Comparison of ENCODE assay signal across 8 cellular contexts in genomic region chr1:162799995-162800830, GRCh38. TPM values are rescaled to one million over a fixed set of nuclear protein-coding genes. Genes with fewer than 3 reads are reported as not detected.
DNase-seq lines count a peak whose midpoint lies in the region; ATAC-seq, FAIRE-seq and TF ChIP-seq lines count a peak whose summit lies in the region.
"Not testable (repeated sequence)": the region's sequence is repeated elsewhere in the genome, so short reads cannot be mapped to it uniquely, and the experiment has no call there.

No MANE protein-coding gene starts in this region.

- CTCF ChIA-PET in GM12878 (lab: Yijun Ruan, JAX) = interaction anchor here (0.7 to 2.3 kb wide), 28 partner anchors 12 to 744 kb away, joined by 3 to 55 read pairs (median 4); partner anchors contain the start of gene DDR2

- H4K20me1 ChIP-seq in DND-41 (ENCODE audit: insufficient read depth, low read length); GM12878 (ENCODE audit: control insufficient read depth, insufficient read depth): not testable (repeated sequence)

- TF ChIP-seq EP300 in GM12878 (IDR thresholded peaks at IDR 0.05; ENCODE audit: borderline replicate concordance in 1 of 2, control insufficient read depth in 1 of 2, low read depth in 2 of 2, low read length in 2 of 2); gastroesophageal sphincter (IDR thresholded peaks at IDR 0.05); tibial nerve (IDR thresholded peaks at IDR 0.05): not testable (repeated sequence)

- H3K9ac ChIP-seq in DND-41 (ENCODE audit: low read depth, low read length); GM12878 (ENCODE audit: control insufficient read depth, insufficient read depth, low read length): not testable (repeated sequence)

- SMC1A ChIA-PET in GM12878 (lab: Charles Lee; ENCODE audit: uncharacterized antibody, unreplicated experiment) = interaction anchor here (0.7 to 4.5 kb wide), 20 partner anchors 18 to 443 kb away, joined by 3 to 47 read pairs (median 4); partner anchors contain the start of gene DDR2

- intact Hi-C loops in GM12878 (cut with micrococcal nuclease; ENCODE audit: unreplicated experiment) (loop anchor here (1.0 to 10.0 kb wide), 3 partner anchors 187 to 443 kb away; partner anchors contain the start of gene UHMK1), mucosa of descending colon (cut with DNase I, micrococcal nuclease) (loop anchor here in 1 of 2 donors (10.0 kb wide), 1 partner anchor 185 kb away; no protein-coding TSS in a partner anchor)

- not testable (repeated sequence) for H3K4me2 ChIP-seq in DND-41 (ENCODE audit: insufficient read depth, low read length); GM12878 (ENCODE audit: control insufficient read depth, insufficient read depth)

- in situ Hi-C loops in GM12878 (cut with MboI) = loop anchor here (5.0 kb wide), 1 partner anchor 178 kb away; no protein-coding TSS in a partner anchor

- POLR2A ChIA-PET in GM12878 (lab: Charles Lee) = interaction anchor here (0.5 kb wide), 1 partner anchor 51 kb away, joined by 5 read pairs; no protein-coding TSS in a partner anchor

- not testable (repeated sequence) for H3K79me2 ChIP-seq in DND-41 (ENCODE audit: insufficient read depth, low read length); GM12878 (ENCODE audit: control insufficient read depth, insufficient read depth, low read length)

- TF ChIP-seq POLR2A in GM12878 (IDR thresholded peaks at IDR 0.05; ENCODE audit: low read depth, low read length); gastroesophageal sphincter (IDR thresholded peaks at IDR 0.05); tibial nerve (IDR thresholded peaks at IDR 0.05): not testable (repeated sequence)

- H3K36me3 ChIP-seq in DND-41 (ENCODE audit: insufficient read depth, low read length) (peaks cover 58% of the 10 kb centered on the region), gastroesophageal sphincter (peaks cover 0 to 47% of the 10 kb centered on the region in 2 donors), tibial nerve (peaks cover 0 to 46% (median 0%) of the 10 kb centered on the region in 3 donors)
- not testable (repeated sequence) for H3K36me3 ChIP-seq in GM12878 (ENCODE audit: control insufficient read depth in 2 of 2, insufficient read depth in 2 of 2, low read length in 1 of 2); mucosa of descending colon (ENCODE audit: low read depth)

- peak; percentile 13 for DNase-seq in DND-41
- peak; percentile 53 to 63 for DNase-seq in NCI-H2081 (lab: John Stamatoyannopoulos, UW)
- DNase-seq in RKO (ENCODE audit: low spot score) = peak; percentile 70
- DNase-seq in GM12878 (ENCODE audit: low read depth, low spot score) = not testable (repeated sequence)
- DNase-seq in mucosa of descending colon = peak in 2 of 3 donors; percentile 28 to 87
- peak; percentile 56 to 88 for DNase-seq in tibial nerve (ENCODE audit: low spot score in 2 of 2)

- peak; percentile 69 for TF ChIP-seq RAD21 in GM12878 (IDR thresholded peaks at IDR 0.05; ENCODE audit: insufficient read depth, low read depth, low read length)

- TF ChIP-seq CTCF in DND-41 (IDR thresholded peaks at IDR 0.05; ENCODE audit: borderline replicate concordance, extremely low read depth, low read length, poor library complexity, severe bottlenecking) (peak; percentile 33), GM12878 (IDR thresholded peaks at IDR 0.05 in 2 of 3, conservative IDR thresholded peaks at IDR 0.05 in 1 of 3; ENCODE audit: control insufficient read depth in 2 of 3, extremely low read depth in 1 of 3, insufficient read depth in 1 of 3, low read depth in 3 of 3, low read length in 3 of 3) (peak; percentile 17 to 47 (median 42); a peak in 3 of 6 replicates), gastroesophageal sphincter (IDR thresholded peaks at IDR 0.05) (peak; percentile 38 to 88 (median 72)), tibial nerve (IDR thresholded peaks at IDR 0.05) (peak in 4 of 5 experiments; percentile 32 to 71 (median 42))
- TF ChIP-seq CTCF in mucosa of descending colon (IDR thresholded peaks at IDR 0.05) = not testable (repeated sequence)

- not testable (repeated sequence) for H3K27ac ChIP-seq in DND-41 (ENCODE audit: low read length); GM12878 (ENCODE audit: control insufficient read depth, insufficient read depth); gastroesophageal sphincter; tibial nerve

- ATAC-seq in DND-41 (ENCODE audit: insufficient read depth, low read depth) = not testable (repeated sequence)
- peak; percentile 52 for ATAC-seq in HG03457 (IDR thresholded peaks at IDR 0.05; ENCODE audit: unreplicated experiment)
- ATAC-seq in GM12878 = peak; percentile 93
- peak; percentile 84 for ATAC-seq in gastroesophageal sphincter
- peak; percentile 93 for ATAC-seq in mucosa of descending colon

- 75% methylated on average over 6 of the region's 6 CpGs for WGBS in GM12878 (ENCODE audit: insufficient coverage, insufficient replicate concordance, low lambda C conversion rate, missing lambda C conversion rate)
- 37 to 41% methylated on average over 6 of the region's 6 CpGs for WGBS in gastroesophageal sphincter (ENCODE audit: low coverage in 1 of 2), 2 donors
- 45 to 48% methylated on average over 6 of the region's 6 CpGs for WGBS in tibial nerve, 2 donors

- H3K9me3 ChIP-seq in DND-41 (ENCODE audit: insufficient read depth, low read length, severe bottlenecking); GM12878 (replicated peaks; ENCODE audit: control insufficient read depth, insufficient read depth, low read length); gastroesophageal sphincter; mucosa of descending colon; tibial nerve: not testable (repeated sequence)

- H3K4me3 ChIP-seq in DND-41 (ENCODE audit: low read depth in 1 of 2, low read length in 2 of 2); GM12878; gastroesophageal sphincter; mucosa of descending colon; tibial nerve: not testable (repeated sequence)

- not testable (repeated sequence) for H3K27me3 ChIP-seq in DND-41 (ENCODE audit: insufficient read depth, low read length, poor library complexity); GM12878 (replicated peaks in 1 of 2; ENCODE audit: control insufficient read depth in 2 of 2, insufficient read depth in 2 of 2, low read length in 1 of 2); gastroesophageal sphincter; tibial nerve

- BruUV-seq in GM12878 (replicated peaks; lab: Mats Ljungman, UMichigan) = not testable (repeated sequence)

- not testable (repeated sequence) for H2AFZ ChIP-seq in DND-41 (ENCODE audit: low read depth, low read length); GM12878 (ENCODE audit: control insufficient read depth, low read depth, low read length)

- RAD21 ChIA-PET in GM12878 (lab: Charles Lee; ENCODE audit: unreplicated experiment) = interaction anchor here (0.7 to 2.2 kb wide), 17 partner anchors 54 to 744 kb away, joined by 3 to 36 read pairs (median 4); partner anchors contain the start of genes DDR2 and UAP1

- not testable (repeated sequence) for H3K4me1 ChIP-seq in DND-41 (ENCODE audit: insufficient read depth, low read length); GM12878 (ENCODE audit: control insufficient read depth, insufficient read depth, low read length); mucosa of descending colon (ENCODE audit: low read depth); tibial nerve
- peaks cover 0 to 14% (median 0%) of the 10 kb centered on the region in 3 donors for H3K4me1 ChIP-seq in gastroesophageal sphincter

- FAIRE-seq in GM12878 (lab: Jason Lieb, UNC) = not testable (repeated sequence)

TF ChIP-seq in GM12878, 131 proteins besides CTCF, POLR2A, EP300 and RAD21:
- TF ChIP-seq SMC3 (IDR thresholded peaks at IDR 0.05; ENCODE audit: borderline replicate concordance, low read length) = peak; percentile 43; the same call in 1 of the 2 replicates

RNA-seq across cellular contexts. Expression of gene HSD17B7, which starts 9.7 kb away (rescaled TPM):
- total RNA-seq in GM12878 (2013; cell fraction: nucleolus; rRNA removed) = 241 and 243 TPM in 2 replicates
- total RNA-seq in GM12878 (2014; rRNA removed) (42.1 and 53.2 TPM in 2 replicates), GM12878 (2014; rRNA removed; fragmentation: Illumina TruSeq; extraction: Trizol) (34.5 and 36.2 TPM in 2 replicates), GM12878 (2021) (27.0 and 35.1 TPM in 2 replicates), gastroesophageal sphincter (10 to 100 TPM in 2 of 4 donors, 1 to 10 TPM in 2; 6.8 to 11.3 (median 9.7) TPM), mucosa of descending colon (10 to 100 TPM; 20.8 to 22.2 (median 21.3) TPM), tibial nerve (10 to 100 TPM; 12.4 to 23.7 (median 19.8) TPM)
- polyA plus RNA-seq in GM12878 (2011; ENCODE audit: low read depth) = 17.6 TPM
- polyA plus RNA-seq in GM12878 (2011; rRNA removed) (84.1 and 88.1 TPM in 2 replicates), GM12878 (2014; fragmentation: Illumina TruSeq; extraction: Trizol) (35.7 and 42.2 TPM in 2 replicates), GM12878 (2014; fragmentation: Nextera tagmentation; extraction: Ambion mirVana) (10 to 100 TPM; 37.2 to 45.6 TPM), GM12878 (2014; rRNA removed) (34.6 and 36.9 TPM in 2 replicates), GM12878 (2016; fragmentation: Nextera tagmentation; extraction: Ambion mirVana) (10 to 100 TPM; 32.9 to 35.2 TPM)
- 58.2 and 61.7 TPM in 2 replicates for polyA plus RNA-seq in GM12878 (2011; cell fraction: cytosol; rRNA removed)
- 115 and 160 TPM in 2 replicates for polyA plus RNA-seq in GM12878 (2011; cell fraction: nucleus; rRNA removed)
- polyA plus RNA-seq in GM12878 (2012) = 24.3 and 31.2 TPM in 2 replicates
- polyA minus RNA-seq in GM12878 (2011; rRNA and poly(A)+ RNA removed) = 65.3 and 78.6 TPM in 2 replicates
- 12.2 and 19.8 TPM in 2 replicates for polyA minus RNA-seq in GM12878 (2011; cell fraction: cytosol; rRNA and poly(A)+ RNA removed)
- polyA minus RNA-seq in GM12878 (2011; cell fraction: nucleus; rRNA and poly(A)+ RNA removed) = 134 and 184 TPM in 2 replicates
